In the genomic region with DNA sequence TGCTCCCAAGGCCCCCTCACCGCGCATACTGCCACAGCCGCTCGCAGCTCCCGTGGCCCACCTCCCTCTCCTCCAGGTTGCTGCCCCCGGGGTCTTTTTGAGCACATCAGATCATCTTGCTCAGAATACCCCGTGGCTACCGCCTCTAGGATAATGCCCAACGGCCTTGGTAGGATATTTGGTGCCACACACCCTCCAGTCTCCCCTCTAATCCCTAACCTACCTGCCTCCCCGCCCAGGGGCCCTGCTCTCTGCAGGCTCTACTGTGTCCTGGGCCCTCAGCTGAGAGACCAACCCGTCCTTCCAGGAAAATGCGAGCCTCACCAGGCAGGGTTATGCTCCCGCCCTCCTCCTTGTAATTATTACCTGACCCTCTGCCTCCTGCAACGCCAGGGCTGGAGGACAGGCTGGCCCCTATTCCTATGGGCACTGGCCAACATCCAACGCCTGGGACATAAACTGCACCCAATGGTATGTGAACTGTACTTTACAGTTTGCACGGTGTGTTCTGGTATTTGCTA, we compare ENCODE assay signal across 8 cellular contexts. TPM values are rescaled to one million over a fixed set of nuclear protein-coding genes. Genes with fewer than 3 reads are reported as not detected.
DNase-seq lines count a peak whose midpoint lies in the region; ATAC-seq and TF ChIP-seq lines count a peak whose summit lies in the region.

No MANE protein-coding gene starts in this region.

- no peaks in the 10 kb centered on the region for H3K36me3 Mint-ChIP-seq in natural killer cell treated with Interleukin-12 subunit alpha and Interleukin-12 subunit beta and Interleukin-15 and Interleukin-18, amount 100 ng/mL, for 72 hours

- peaks cover 12 to 15% of the 10 kb centered on the region in 2 donors for H3K4me1 Mint-ChIP-seq in natural killer cell treated with Interleukin-12 subunit alpha and Interleukin-12 subunit beta and Interleukin-15 and Interleukin-18, amount 100 ng/mL, for 72 hours (ENCODE audit: low read depth in 2 of 2)

- DNase-seq in LNCaP clone FGC (ENCODE audit: low read depth) (peak; percentile 96), colonic mucosa (no peak), EL (no peak), NK-92 (lab: John Stamatoyannopoulos, UW; ENCODE audit: unreplicated experiment) (no peak)
- no peak for DNase-seq in natural killer cell treated with Interleukin-12 subunit alpha and Interleukin-12 subunit beta and Interleukin-15 and Interleukin-18, amount 100 ng/mL, for 72 hours (ENCODE audit: low spot score)

- H3K4me3 ChIP-seq in BLaER1: peak overlapping the region; percentile 99
- peak overlapping the region; percentile 61 for H3K4me3 ChIP-seq in LNCaP clone FGC (ENCODE audit: low read depth, low read length)
- H3K4me3 ChIP-seq in colonic mucosa: peak overlapping the region; percentile 55

- H3K9me3 ChIP-seq in BLaER1: no peaks in the 10 kb centered on the region
- no peaks in the 10 kb centered on the region for H3K9me3 ChIP-seq in colonic mucosa

- H3K27ac Mint-ChIP-seq in natural killer cell treated with Interleukin-12 subunit alpha and Interleukin-12 subunit beta and Interleukin-15 and Interleukin-18, amount 100 ng/mL, for 72 hours: no peak overlapping the region

- peak overlapping the region; percentile 93 for H3K4me3 Mint-ChIP-seq in natural killer cell treated with Interleukin-12 subunit alpha and Interleukin-12 subunit beta and Interleukin-15 and Interleukin-18, amount 100 ng/mL, for 72 hours

- H3K36me3 ChIP-seq in BLaER1 (peaks cover 32% of the 10 kb centered on the region), colonic mucosa (no peaks in the 10 kb centered on the region)

- peak overlapping the region; percentile 99 for H3K4me2 ChIP-seq in BLaER1

- H3K27ac ChIP-seq in BLaER1 (no peak overlapping the region), colonic mucosa (peak overlapping the region; percentile 75)

- H3K27me3 ChIP-seq in BLaER1: peaks cover 24% of the 10 kb centered on the region
- H3K27me3 ChIP-seq in colonic mucosa: peaks cover 12% of the 10 kb centered on the region

- intact Hi-C loops in colonic mucosa (cut with DNase I): no loop called here

- ATAC-seq in natural killer cell treated with Interleukin-12 subunit alpha and Interleukin-12 subunit beta and Interleukin-15 and Interleukin-18, amount 100 ng/mL, for 72 hours: no peak
- ATAC-seq in GM18873 (IDR thresholded peaks at IDR 0.05; ENCODE audit: low FRiP score, unreplicated experiment): no peak
- no peak for ATAC-seq in GM21717 (IDR thresholded peaks at IDR 0.05; ENCODE audit: unreplicated experiment)

- H3K27me3 Mint-ChIP-seq in natural killer cell treated with Interleukin-12 subunit alpha and Interleukin-12 subunit beta and Interleukin-15 and Interleukin-18, amount 100 ng/mL, for 72 hours: peaks cover 35 to 66% of the 10 kb centered on the region in 2 donors

- peaks cover 48% of the 10 kb centered on the region for H3K4me1 ChIP-seq in BLaER1
- H3K4me1 ChIP-seq in colonic mucosa: peaks cover 15% of the 10 kb centered on the region

- H3K9me3 Mint-ChIP-seq in natural killer cell treated with Interleukin-12 subunit alpha and Interleukin-12 subunit beta and Interleukin-15 and Interleukin-18, amount 100 ng/mL, for 72 hours: no peaks in the 10 kb centered on the region

- H3K9ac ChIP-seq in BLaER1: peak overlapping the region; percentile 73
- H3K9ac ChIP-seq in colonic mucosa (ENCODE audit: low read depth in 2 of 2, low read length in 2 of 2): peak overlapping the region in 1 of 2 donors; percentile 43

- TF ChIP-seq CTCF in LNCaP clone FGC (IDR thresholded peaks at IDR 0.05; ENCODE audit: control insufficient read depth, extremely low read depth, insufficient read depth): no peak
- TF ChIP-seq CTCF in colonic mucosa (IDR thresholded peaks at IDR 0.05): no peak

- peaks cover 73% of the 10 kb centered on the region for H4K20me1 ChIP-seq in BLaER1

RNA-seq across cellular contexts. Expression of a gene that starts 1.5 kb away (rescaled TPM):
- 10 to 100 TPM in 1 of 2 donors, 1 to 10 TPM in 1; 2.3 to 20.8 TPM for total RNA-seq in colonic mucosa
- total RNA-seq in natural killer cell treated with Interleukin-12 subunit alpha and Interleukin-12 subunit beta and Interleukin-15 and Interleukin-18, amount 100 ng/mL, for 72 hours: under 1 TPM; 0.38 to 0.50 TPM
